Comparison of ENCODE assay signal across 9 cellular contexts in the genomic region with DNA sequence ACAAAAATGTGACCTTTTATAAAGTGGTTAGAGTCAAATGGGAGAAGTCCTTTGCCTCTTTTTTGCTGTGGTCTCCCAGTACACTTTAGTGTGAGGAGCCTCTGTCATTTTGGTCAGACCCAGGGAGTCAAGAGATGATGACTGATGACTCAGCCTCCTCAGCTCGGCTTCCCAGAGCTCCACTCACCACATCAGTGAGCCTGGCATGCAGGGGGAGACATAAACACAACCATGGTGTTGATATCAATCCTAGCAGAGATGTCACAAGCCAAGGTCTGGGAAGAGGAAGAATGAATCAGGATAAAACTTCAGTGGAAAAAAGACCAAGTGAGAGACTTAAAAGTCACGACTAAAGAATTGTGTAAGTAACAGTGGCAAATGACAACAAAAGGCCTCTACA. TPM values are rescaled to one million over a fixed set of nuclear protein-coding genes. Genes with fewer than 3 reads are reported as not detected.
A peak's percentile ranks its signal among the peaks of the same experiment; 100 is the strongest.
DNase-seq lines count a peak whose midpoint lies in the region; ATAC-seq and TF ChIP-seq lines count a peak whose summit lies in the region.
"Had no signal": no experiment of that assay in that cellular context is flagged by ENCODE, and none has a peak within 500 bp of the region (broad histone marks: within the 10 kb centered on the region; RNA-seq: fewer than 3 reads in every experiment).

No MANE protein-coding gene starts in this region.

- DNase-seq in GM23248: peak; percentile 99
- DNase-seq in PC-9: peak; percentile 70 to 89
- peak; percentile 98 for DNase-seq in epithelial cell of proximal tubule (ENCODE audit: low read depth)
- peak; percentile 87 for DNase-seq in posterior vena cava (ENCODE audit: low spot score)
- no peak for DNase-seq in NAMALWA (ENCODE audit: low spot score)
- DNase-seq in GM10248 (ENCODE audit: extremely low spot score): no peak
- no peak for DNase-seq in ureter (ENCODE audit: low spot score)
- DNase-seq: testis had no signal

- 0 to 3% methylated on average over 2 of the region's 2 CpGs for WGBS in GM23248 (ENCODE audit: low coverage in 1 of 2, low lambda C conversion rate in 2 of 2, missing lambda C conversion rate in 2 of 2), 2 experiments

- H3K4me1 ChIP-seq in GM23248 (ENCODE audit: insufficient read depth) (peaks cover 48% of the 10 kb centered on the region), PC-9 (replicated peaks; ENCODE audit: insufficient read depth) (peaks cover 43% of the 10 kb centered on the region)
- H3K4me1 ChIP-seq: testis had no signal

- no peak for ATAC-seq in GM19397 (IDR thresholded peaks at IDR 0.05; ENCODE audit: unreplicated experiment)

- BruUV-seq in PC-9 (replicated peaks; lab: Mats Ljungman, UMichigan): no TSS peak

- in situ Hi-C loops in GM23248 (cut with MboI): no loop called here

- no peaks in the 10 kb centered on the region for H3K9me2 ChIP-seq in GM23248 (ENCODE audit: insufficient read depth)
- H3K9me2 ChIP-seq in PC-9 (ENCODE audit: insufficient read depth): no peaks in the 10 kb centered on the region

- H3K27ac ChIP-seq in GM23248 (peak overlapping the region; percentile 92), PC-9 (peak overlapping the region; percentile 87)
- H3K27ac ChIP-seq: testis had no signal

- intact Hi-C loops in PC-9 (cut with micrococcal nuclease; ENCODE audit: unreplicated experiment) (loop anchor here (1.0 kb wide), 1 partner anchor 100 kb away; a partner anchor contains a TSS), posterior vena cava (cut with DNase I) (no loop called here)

- H4K20me1 ChIP-seq in GM23248 (ENCODE audit: insufficient read depth) (no peaks in the 10 kb centered on the region), PC-9 (ENCODE audit: insufficient read depth) (no peaks in the 10 kb centered on the region)

- H3K4me3 ChIP-seq in GM23248 (peak overlapping the region; percentile 27; the same call in 1 of the 2 replicates), PC-9 (no peak overlapping the region; the same call in 1 of the 2 replicates), epithelial cell of proximal tubule (ENCODE audit: low read depth, low read length) (no peak overlapping the region)
- H3K4me3 ChIP-seq: testis had no signal

- CTCF ChIA-PET in PC-9 (lab: Charles Lee): interaction anchor here (0.6 kb wide), 1 partner anchor 267 kb away, joined by 3 read pairs; no protein-coding TSS in a partner anchor
- CTCF ChIA-PET in GM10248 (lab: Yijun Ruan, JAX): interaction anchor here (0.9 to 1.2 kb wide), 2 partner anchors 10 to 12 kb away, joined by 3 read pairs; no protein-coding TSS in a partner anchor

- H2AFZ ChIP-seq in GM23248 (0 out of 2 replicates have a peak overlapping the region, but pooled peaks have one; percentile 2), PC-9 (peak overlapping the region; percentile 56)

- H3K27me3 ChIP-seq in GM23248 (replicated peaks; ENCODE audit: insufficient read depth) (no peaks in the 10 kb centered on the region), PC-9 (ENCODE audit: insufficient read depth, low read depth) (no peaks in the 10 kb centered on the region)
- H3K27me3 ChIP-seq: testis had no signal

- no peaks in the 10 kb centered on the region for H3K79me2 ChIP-seq in GM23248 (ENCODE audit: insufficient read depth)
- H3K79me2 ChIP-seq in PC-9 (ENCODE audit: low read depth): no peaks in the 10 kb centered on the region

- POLR2A ChIA-PET in PC-9 (lab: Charles Lee; ENCODE audit: unreplicated experiment) (no interaction called here), GM10248 (lab: Yijun Ruan, JAX) (no interaction called here)

- H3K9me3 ChIP-seq in GM23248 (ENCODE audit: low read depth): no peaks in the 10 kb centered on the region
- H3K9me3 ChIP-seq in PC-9 (ENCODE audit: insufficient read depth, low read depth): peaks cover 4% of the 10 kb centered on the region
- H3K9me3 ChIP-seq: testis had no signal

- H3K4me2 ChIP-seq in GM23248 (ENCODE audit: unreplicated experiment): peak overlapping the region; percentile 57
- H3K4me2 ChIP-seq in PC-9: peak overlapping the region; percentile 59

- TF ChIP-seq CTCF in PC-9 (conservative IDR thresholded peaks at IDR 0.05): no peak
- TF ChIP-seq CTCF in epithelial cell of proximal tubule (conservative IDR thresholded peaks at IDR 0.05; ENCODE audit: low read depth, low read length): peak; percentile 46
- TF ChIP-seq CTCF in GM10248 (IDR thresholded peaks at IDR 0.05; ENCODE audit: control extremely low read depth, extremely low read depth, low read depth, missing control alignments): no peak

- H3K36me3 ChIP-seq in GM23248 (ENCODE audit: low read depth): no peaks in the 10 kb centered on the region
- H3K36me3 ChIP-seq in PC-9 (ENCODE audit: low read depth): no peaks in the 10 kb centered on the region

- H3K9ac ChIP-seq in GM23248: peak overlapping the region; percentile 59

- H3F3A ChIP-seq in GM23248 (ENCODE audit: insufficient read depth) (peaks cover 37% of the 10 kb centered on the region), PC-9 (ENCODE audit: insufficient read depth, low read depth) (peaks cover 32% of the 10 kb centered on the region)

RNA-seq across cellular contexts. Expression of a gene that starts 50.1 kb away (rescaled TPM):
- 12.5 and 20.0 TPM in 2 replicates for total RNA-seq in GM23248 (2014; rRNA removed; shearing (Covaris generic))
- polyA plus RNA-seq in GM23248 (2016; fragmentation: Nextera tagmentation; extraction: Ambion mirVana): 17.8 and 20.6 TPM in 2 replicates
- total RNA-seq in PC-9 (2021) (80.6 and 87.1 TPM in 2 replicates), epithelial cell of proximal tubule (43.4 and 44.9 TPM in 2 replicates), posterior vena cava (10 to 100 TPM; 19.4 to 21.9 TPM), ureter (36.9 TPM)

Comparison
In these comparisons a context has a peak if more than half of its experiments do, and no peak if none do; other contexts are left out.
1. DNase-seq: peak in GM23248 (single experiment), PC-9 (2 of 2), epithelial cell of proximal tubule (single experiment) and posterior vena cava (single experiment); none in NAMALWA (single experiment), GM10248 (single experiment) and ureter (single experiment).